8 cellular contexts compared by ENCODE assay signal in genomic region chr21:44801468-44802395, GRCh38. TPM values are rescaled to one million over a fixed set of nuclear protein-coding genes. Genes with fewer than 3 reads are reported as not detected.
DNase-seq lines count a peak whose midpoint lies in the region; ATAC-seq and TF ChIP-seq lines count a peak whose summit lies in the region.

TSS of gene UBE2G2 (minus strand) at chr21:44801820. CDS start at chr21:44801748, 72 bp downstream.

- H3K4me3 ChIP-seq in Karpas-422 (ENCODE audit: low read length) (peak within 1 kb of the TSS; percentile 93), fibroblast of mammary gland (ENCODE audit: control insufficient read depth, low read depth, low read length) (peak within 1 kb of the TSS; percentile 75)

- H3K9me3 ChIP-seq in Karpas-422 (ENCODE audit: low read length) = no peaks in the 10 kb centered on the region

- H3K27ac Mint-ChIP-seq in activated T-helper 2 cell treated with anti-CD3 and anti-CD28 coated beads, Interferon-gamma antibody, Interleukin-2, Interleukin-4, amounts not matched to agents 10 μg/mL and 5 μg/mL and 100 μg/mL, durations not matched to agents 14 hours and 24 hours and 36 hours = peak within 1 kb of the TSS; percentile 85
- peak within 1 kb of the TSS; percentile 58 to 86 for H3K27ac Mint-ChIP-seq in natural killer cell treated with Interleukin-12 subunit alpha and Interleukin-12 subunit beta and Interleukin-15 and Interleukin-18, amount 100 ng/mL, for 72 hours

- peaks cover 46% of the 10 kb centered on the region for H3K36me3 ChIP-seq in Karpas-422 (ENCODE audit: insufficient read depth, low read length)

- peaks cover 27% of the 10 kb centered on the region for H4K20me1 ChIP-seq in Karpas-422 (ENCODE audit: insufficient read depth, low read depth, low read length)

- H3K4me1 Mint-ChIP-seq in activated T-helper 2 cell treated with anti-CD3 and anti-CD28 coated beads, Interferon-gamma antibody, Interleukin-2, Interleukin-4, amounts not matched to agents 10 μg/mL and 5 μg/mL and 100 μg/mL, durations not matched to agents 14 hours and 24 hours and 36 hours (ENCODE audit: low read depth) = peaks cover 43% of the 10 kb centered on the region
- H3K4me1 Mint-ChIP-seq in natural killer cell treated with Interleukin-12 subunit alpha and Interleukin-12 subunit beta and Interleukin-15 and Interleukin-18, amount 100 ng/mL, for 72 hours (ENCODE audit: low read depth in 2 of 2) = peaks cover 35 to 40% of the 10 kb centered on the region in 2 donors

- H2AFZ ChIP-seq in Karpas-422 (ENCODE audit: low read length) = no peak within 1 kb of the TSS; the same call in 1 of the 2 replicates

- H3K79me2 ChIP-seq in Karpas-422 (ENCODE audit: low read length) = peaks cover 72% of the 10 kb centered on the region

- peak; percentile 71 for ATAC-seq in GM21619 (IDR thresholded peaks at IDR 0.05; ENCODE audit: unreplicated experiment)
- ATAC-seq in natural killer cell treated with Interleukin-12 subunit alpha and Interleukin-12 subunit beta and Interleukin-15 and Interleukin-18, amount 100 ng/mL, for 72 hours = peak; percentile 98 to 99

- TF ChIP-seq CTCF in RWPE1 (conservative IDR thresholded peaks at IDR 0.05; ENCODE audit: low read depth) (0 out of 2 replicates have a peak, but pooled peaks have one; percentile 7), fibroblast of mammary gland (conservative IDR thresholded peaks at IDR 0.05; ENCODE audit: control insufficient read depth, insufficient read depth, low read depth, low read length) (no peak)

- peaks cover 78% of the 10 kb centered on the region for H3K36me3 Mint-ChIP-seq in activated T-helper 2 cell treated with anti-CD3 and anti-CD28 coated beads, Interferon-gamma antibody, Interleukin-2, Interleukin-4, amounts not matched to agents 10 μg/mL and 5 μg/mL and 100 μg/mL, durations not matched to agents 14 hours and 24 hours and 36 hours (ENCODE audit: low read depth)
- peaks cover 37% of the 10 kb centered on the region for H3K36me3 Mint-ChIP-seq in natural killer cell treated with Interleukin-12 subunit alpha and Interleukin-12 subunit beta and Interleukin-15 and Interleukin-18, amount 100 ng/mL, for 72 hours

- DNase-seq in DMS114 treated with DMSO at 0.1 percent for 48 hours (lab: John Stamatoyannopoulos, UW; ENCODE audit: unreplicated experiment) (peak; percentile 49), Karpas-422 (peak; percentile 95), RWPE1 (ENCODE audit: low spot score) (peak; percentile 84), fibroblast of mammary gland (ENCODE audit: low read depth) (peak; percentile 62)
- peak; percentile 86 for DNase-seq in activated T-helper 2 cell treated with anti-CD3 and anti-CD28 coated beads, Interferon-gamma antibody, Interleukin-2, Interleukin-4, amounts not matched to agents 10 μg/mL and 5 μg/mL and 100 μg/mL, durations not matched to agents 14 hours and 24 hours and 36 hours (ENCODE audit: low spot score)
- peak; percentile 87 for DNase-seq in natural killer cell treated with Interleukin-12 subunit alpha and Interleukin-12 subunit beta and Interleukin-15 and Interleukin-18, amount 100 ng/mL, for 72 hours (ENCODE audit: low spot score)
- DNase-seq in stimulated activated naive CD4-positive, alpha-beta T cell treated with Interleukin-2 at 50 U/mL for 16 hours (lab: John Stamatoyannopoulos, UW) = peak; percentile 82

- peak within 1 kb of the TSS; percentile 92 for H3K4me2 ChIP-seq in Karpas-422 (ENCODE audit: low read depth, low read length, poor library complexity, severe bottlenecking)

- H3K4me1 ChIP-seq in Karpas-422 (ENCODE audit: low read length) = peaks cover 33% of the 10 kb centered on the region

- no peaks in the 10 kb centered on the region for H3K27me3 Mint-ChIP-seq in activated T-helper 2 cell treated with anti-CD3 and anti-CD28 coated beads, Interferon-gamma antibody, Interleukin-2, Interleukin-4, amounts not matched to agents 10 μg/mL and 5 μg/mL and 100 μg/mL, durations not matched to agents 14 hours and 24 hours and 36 hours (ENCODE audit: low read depth)
- no peaks in the 10 kb centered on the region for H3K27me3 Mint-ChIP-seq in natural killer cell treated with Interleukin-12 subunit alpha and Interleukin-12 subunit beta and Interleukin-15 and Interleukin-18, amount 100 ng/mL, for 72 hours

- POLR2A ChIA-PET in RWPE1 (lab: Yijun Ruan, JAX; ENCODE audit: low non-redundant PET) = interaction anchor here (1.1 to 1.2 kb wide), 2 partner anchors 68 to 125 kb away, joined by 4 to 6 read pairs; no protein-coding TSS in a partner anchor

- no peaks in the 10 kb centered on the region for H3K27me3 ChIP-seq in Karpas-422 (ENCODE audit: low read length)

- intact Hi-C loops in activated T-helper 2 cell treated with anti-CD3 and anti-CD28 coated beads, Interferon-gamma antibody, Interleukin-2, Interleukin-4, amounts not matched to agents 10 μg/mL and 5 μg/mL and 100 μg/mL, durations not matched to agents 14 hours and 24 hours and 36 hours (cut with micrococcal nuclease) = loop anchor here (1.0 to 5.0 kb wide), 3 partner anchors 17 to 111 kb away; partner anchors contain the start of gene SUMO3

- peak within 1 kb of the TSS; percentile 98 for H3K4me3 Mint-ChIP-seq in activated T-helper 2 cell treated with anti-CD3 and anti-CD28 coated beads, Interferon-gamma antibody, Interleukin-2, Interleukin-4, amounts not matched to agents 10 μg/mL and 5 μg/mL and 100 μg/mL, durations not matched to agents 14 hours and 24 hours and 36 hours (ENCODE audit: low read depth)
- H3K4me3 Mint-ChIP-seq in natural killer cell treated with Interleukin-12 subunit alpha and Interleukin-12 subunit beta and Interleukin-15 and Interleukin-18, amount 100 ng/mL, for 72 hours = peak within 1 kb of the TSS; percentile 94

- H3K9ac ChIP-seq in Karpas-422 (ENCODE audit: low read length) = peak within 1 kb of the TSS; percentile 97

- H3K9me2 ChIP-seq in Karpas-422 (replicated peaks; ENCODE audit: insufficient read depth, low read length) = no peaks in the 10 kb centered on the region

- H3K27ac ChIP-seq in Karpas-422 (ENCODE audit: low read length) (peak within 1 kb of the TSS; percentile 55), RWPE1 (peak within 1 kb of the TSS; percentile 73)

- no peaks in the 10 kb centered on the region for H3K9me3 Mint-ChIP-seq in activated T-helper 2 cell treated with anti-CD3 and anti-CD28 coated beads, Interferon-gamma antibody, Interleukin-2, Interleukin-4, amounts not matched to agents 10 μg/mL and 5 μg/mL and 100 μg/mL, durations not matched to agents 14 hours and 24 hours and 36 hours
- H3K9me3 Mint-ChIP-seq in natural killer cell treated with Interleukin-12 subunit alpha and Interleukin-12 subunit beta and Interleukin-15 and Interleukin-18, amount 100 ng/mL, for 72 hours = no peaks in the 10 kb centered on the region

- CTCF ChIA-PET in RWPE1 (lab: Yijun Ruan, JAX) = interaction anchor here (0.6 to 1.7 kb wide), 10 partner anchors 8 to 342 kb away, joined by 3 to 8 read pairs (median 4); partner anchors contain the start of gene PTTG1IP

RNA-seq across cellular contexts. Expression of gene UBE2G2, which starts in this region (rescaled TPM):
- 126 and 148 TPM in 2 replicates for total RNA-seq in Karpas-422 (2014; rRNA removed; shearing (Covaris generic); ENCODE audit: low replicate concordance)
- total RNA-seq in activated T-helper 2 cell treated with anti-CD3 and anti-CD28 coated beads, Interferon-gamma antibody, Interleukin-2, Interleukin-4, amounts not matched to agents 10 μg/mL and 5 μg/mL and 100 μg/mL, durations not matched to agents 14 hours and 24 hours and 36 hours = 118 and 119 TPM in 2 replicates
- total RNA-seq in natural killer cell treated with Interleukin-12 subunit alpha and Interleukin-12 subunit beta and Interleukin-15 and Interleukin-18, amount 100 ng/mL, for 72 hours = 100 to 1,000 TPM in 1 of 2 donors, 10 to 100 TPM in 1; 89.7 to 164 TPM

Comparison
In these comparisons a context has a peak if more than half of its experiments do, and no peak if none do; other contexts are left out.
1. Peak in every context shown above with its lines: DNase-seq, ATAC-seq, H3K4me3 ChIP-seq and H3K27ac ChIP-seq.